17 cellular contexts compared by ENCODE assay signal in genomic region chr9:126126807-126127206, GRCh38.
A peak's percentile ranks its signal among the peaks of the same experiment; 100 is the strongest.
DNase-seq lines count a peak whose midpoint lies in the region; ATAC-seq and TF ChIP-seq lines count a peak whose summit lies in the region.
"Had no signal": no experiment of that assay in that cellular context is flagged by ENCODE, and none has a peak within 500 bp of the region (broad histone marks: within the 10 kb centered on the region; RNA-seq: fewer than 3 reads in every experiment).

No MANE protein-coding gene starts in this region.

- no peak overlapping the region for H2AFZ ChIP-seq in trophoblast cell (ENCODE audit: insufficient read depth, low read length, poor library complexity)

- no peak overlapping the region for H3K4me3 Mint-ChIP-seq in natural killer cell treated with Interleukin-12 subunit alpha and Interleukin-12 subunit beta and Interleukin-15 and Interleukin-18, amount 100 ng/mL, for 72 hours
- H3K4me3 Mint-ChIP-seq in natural killer cell: no peak overlapping the region

- H3K14ac ChIP-seq in trophoblast cell (ENCODE audit: low read length): no peak overlapping the region

- H3K79me1 ChIP-seq in trophoblast cell (ENCODE audit: low read length): peaks cover 2% of the 10 kb centered on the region

- H3K36me3 Mint-ChIP-seq in natural killer cell treated with Interleukin-12 subunit alpha and Interleukin-12 subunit beta and Interleukin-15 and Interleukin-18, amount 100 ng/mL, for 72 hours: no peaks in the 10 kb centered on the region
- no peaks in the 10 kb centered on the region for H3K36me3 Mint-ChIP-seq in natural killer cell

- no peaks in the 10 kb centered on the region for H3K79me2 ChIP-seq in trophoblast cell (ENCODE audit: control insufficient read depth, insufficient read depth, low read length, poor library complexity)

- H3K18ac ChIP-seq in trophoblast cell (ENCODE audit: low read length): no peak overlapping the region

- no peak for TF ChIP-seq CTCF in natural killer cell (IDR thresholded peaks at IDR 0.05)

- peak; percentile 35 for DNase-seq in natural killer cell treated with Interleukin-12 subunit alpha and Interleukin-12 subunit beta and Interleukin-15 and Interleukin-18, amount 100 ng/mL, for 72 hours (ENCODE audit: low spot score)
- DNase-seq in natural killer cell (no peak), ecto neural progenitor cell (ENCODE audit: low spot score) (peak; percentile 21), trophoblast cell (no peak), epidermal melanocyte (ENCODE audit: insufficient read length, low spot score) (no peak)
- no peak for DNase-seq in activated CD4-positive, alpha-beta T cell treated with anti-CD3 and anti-CD28 coated beads, Interleukin-2, amount 50 U/mL, for 4 hours
- DNase-seq: C1 segment of cervical spinal cord, DMS 273 treated with DMSO at 0.1 percent for 48 hours, GF-D8, GOT3, Karpas-422, MM.1S, NCI-H1105 treated with DMSO at 0.1 percent for 48 hours, NCI-H1930, NCI-H526 treated with DMSO at 0.1 percent for 48 hours, SHP77 had no signal

- no peak overlapping the region for H3K4me2 ChIP-seq in trophoblast cell (ENCODE audit: low read length)

- H3K4me3 ChIP-seq in trophoblast cell (ENCODE audit: low read depth, low read length): no peak overlapping the region

- peaks cover 30 to 65% of the 10 kb centered on the region in 2 donors for H3K27me3 Mint-ChIP-seq in natural killer cell treated with Interleukin-12 subunit alpha and Interleukin-12 subunit beta and Interleukin-15 and Interleukin-18, amount 100 ng/mL, for 72 hours
- H3K27me3 Mint-ChIP-seq in natural killer cell (ENCODE audit: low read depth in 2 of 2): peaks cover 26 to 39% of the 10 kb centered on the region in 2 donors

- H2BK12ac ChIP-seq in trophoblast cell (ENCODE audit: low read length): no peak overlapping the region

- no peak overlapping the region for H3K4ac ChIP-seq in trophoblast cell (ENCODE audit: low read depth, low read length)

- H3K4me1 ChIP-seq in trophoblast cell (ENCODE audit: control insufficient read depth in 1 of 2, insufficient read depth in 2 of 2, low read length in 2 of 2): peaks cover 7 to 9% of the 10 kb centered on the region in 2 experiments

- H2AK5ac ChIP-seq in trophoblast cell (ENCODE audit: low read length): no peak overlapping the region

- H3K27me3 ChIP-seq in trophoblast cell (ENCODE audit: insufficient read depth, low read length): no peaks in the 10 kb centered on the region

- H3K9ac ChIP-seq in trophoblast cell (ENCODE audit: low read length): peak overlapping the region; percentile 71

- ATAC-seq in natural killer cell treated with Interleukin-12 subunit alpha and Interleukin-12 subunit beta and Interleukin-15 and Interleukin-18, amount 100 ng/mL, for 72 hours: no peak
- ATAC-seq in natural killer cell (no peak), HG03196 (IDR thresholded peaks at IDR 0.05; ENCODE audit: unreplicated experiment) (no peak)

- H2BK120ac ChIP-seq in trophoblast cell (ENCODE audit: insufficient read depth, low read length, poor library complexity): no peak overlapping the region

- no peak overlapping the region for H4K12ac ChIP-seq in trophoblast cell (ENCODE audit: low read depth, low read length)

- H3K4me1 Mint-ChIP-seq in natural killer cell treated with Interleukin-12 subunit alpha and Interleukin-12 subunit beta and Interleukin-15 and Interleukin-18, amount 100 ng/mL, for 72 hours (ENCODE audit: low read depth in 2 of 2): no peaks in the 10 kb centered on the region
- no peaks in the 10 kb centered on the region for H3K4me1 Mint-ChIP-seq in natural killer cell

- H4K8ac ChIP-seq in trophoblast cell (ENCODE audit: low read depth, low read length): no peak overlapping the region

- intact Hi-C loops in natural killer cell (cut with micrococcal nuclease): no loop called here

- H3K9me3 ChIP-seq in trophoblast cell (ENCODE audit: insufficient read depth, low read depth, low read length): peaks cover 3% of the 10 kb centered on the region

- no peak overlapping the region for H3K27ac Mint-ChIP-seq in natural killer cell treated with Interleukin-12 subunit alpha and Interleukin-12 subunit beta and Interleukin-15 and Interleukin-18, amount 100 ng/mL, for 72 hours
- no peak overlapping the region for H3K27ac Mint-ChIP-seq in natural killer cell

- H2BK5ac ChIP-seq in trophoblast cell (ENCODE audit: low read depth, low read length, poor library complexity): no peak overlapping the region

- no CpG with 5 or more reads among the region's 5 CpGs for WGBS in trophoblast cell (ENCODE audit: extremely low coverage, insufficient coverage, insufficient read length)

- H3K27ac ChIP-seq in trophoblast cell (ENCODE audit: low read depth, low read length): no peak overlapping the region

- H3K9me3 Mint-ChIP-seq in natural killer cell treated with Interleukin-12 subunit alpha and Interleukin-12 subunit beta and Interleukin-15 and Interleukin-18, amount 100 ng/mL, for 72 hours: no peaks in the 10 kb centered on the region
- H3K9me3 Mint-ChIP-seq in natural killer cell: no peaks in the 10 kb centered on the region

- no peaks in the 10 kb centered on the region for H3K36me3 ChIP-seq in trophoblast cell (ENCODE audit: control insufficient read depth in 1 of 2, insufficient read depth in 2 of 2, low read length in 2 of 2)

- no peak overlapping the region for H3K23ac ChIP-seq in trophoblast cell (ENCODE audit: low read length)

- no peak overlapping the region for H4K91ac ChIP-seq in trophoblast cell (ENCODE audit: low read depth, low read length)

Comparison
In these comparisons a context has a peak if more than half of its experiments do, and no peak if none do; other contexts are left out.
1. DNase-seq: peak in natural killer cell treated with Interleukin-12 subunit alpha and Interleukin-12 subunit beta and Interleukin-15 and Interleukin-18, amount 100 ng/mL, for 72 hours (single experiment) and ecto neural progenitor cell (single experiment); none in natural killer cell (single experiment), trophoblast cell (0 of 2), epidermal melanocyte (single experiment) and activated CD4-positive, alpha-beta T cell treated with anti-CD3 and anti-CD28 coated beads, Interleukin-2, amount 50 U/mL, for 4 hours (0 of 2).